In the genomic region with DNA sequence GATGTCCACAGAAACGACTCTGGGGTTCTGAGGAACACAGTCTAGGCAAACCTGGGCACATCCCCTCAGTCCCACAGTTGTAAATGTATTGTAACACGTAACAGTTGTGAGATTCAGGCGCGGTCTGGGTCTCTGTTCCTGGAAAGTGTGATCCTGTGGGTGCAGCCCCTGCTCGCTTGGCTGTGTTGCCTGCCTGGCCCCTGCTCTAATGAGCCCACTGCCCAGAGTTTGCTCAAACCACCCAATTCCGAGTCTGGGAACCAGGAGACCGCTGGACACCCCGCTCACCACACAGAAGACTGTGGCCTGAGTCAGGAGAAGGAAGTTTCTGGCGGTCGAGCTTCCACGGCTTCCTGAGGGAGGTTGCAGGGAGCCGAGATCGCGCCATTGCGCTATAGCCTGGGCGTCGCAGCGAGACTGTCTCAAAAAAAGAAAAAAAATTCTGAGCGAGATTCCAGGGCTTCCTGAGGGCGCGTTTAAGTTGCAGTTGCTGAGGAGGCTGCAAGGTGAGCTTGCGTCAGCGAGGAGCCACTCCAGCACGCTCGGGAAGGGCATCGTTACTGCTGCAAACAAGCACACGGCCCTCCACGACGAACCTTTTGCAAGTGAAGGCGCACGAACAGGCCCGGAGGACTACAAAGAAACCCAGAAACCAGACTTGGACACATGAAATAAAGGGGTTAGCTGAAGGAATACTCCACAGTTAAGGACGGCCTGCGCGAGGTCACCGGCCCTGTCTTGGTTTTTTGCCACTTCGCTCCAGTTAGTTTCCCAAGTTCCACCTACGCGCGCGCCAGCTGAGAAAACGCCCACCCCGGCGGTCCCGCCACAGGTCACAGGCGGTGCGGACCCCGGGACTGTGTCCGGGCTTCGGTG, we compare ENCODE assay signal across 1 cellular context.
TF ChIP-seq lines count a peak whose summit lies in the region.

No MANE protein-coding gene starts in this region.

TF ChIP-seq in HepG2, 621 proteins besides CTCF, POLR2A, EP300 and RAD21 (continues in another document):
- TF ChIP-seq ZNF557 (CRISPR knock-in tag; IDR thresholded peaks at IDR 0.05) (no peak), TAF15 (IDR thresholded peaks at IDR 0.05; ENCODE audit: low read depth, low read length, poor library complexity, severe bottlenecking) (no peak), RBAK (CRISPR knock-in tag; IDR thresholded peaks at IDR 0.05) (no peak), ZSCAN30 (CRISPR knock-in tag; IDR thresholded peaks at IDR 0.05) (no peak), ZBTB8A (CRISPR knock-in tag; IDR thresholded peaks at IDR 0.05; ENCODE audit: borderline replicate concordance, low read depth) (no peak), MYPOP (CRISPR knock-in tag; IDR thresholded peaks at IDR 0.05) (no peak), TBX2 (CRISPR knock-in tag; IDR thresholded peaks at IDR 0.05; ENCODE audit: borderline replicate concordance) (0 out of 2 replicates have a peak, but pooled peaks have one; percentile 17), NR2F6 (IDR thresholded peaks at IDR 0.05) (no peak), NR2F6 (CRISPR knock-in tag; IDR thresholded peaks at IDR 0.05) (no peak), ETV6 (CRISPR knock-in tag; conservative IDR thresholded peaks at IDR 0.05) (no peak), MEIS2 (CRISPR knock-in tag; IDR thresholded peaks at IDR 0.05) (0 out of 2 replicates have a peak, but pooled peaks have one; percentile 22), THAP11 (CRISPR knock-in tag; IDR thresholded peaks at IDR 0.05) (no peak), ZNF430 (CRISPR knock-in tag; IDR thresholded peaks at IDR 0.05) (0 out of 2 replicates have a peak, but pooled peaks have one; percentile 10), ZFP41 (CRISPR knock-in tag; IDR thresholded peaks at IDR 0.05; ENCODE audit: borderline replicate concordance) (no peak), SRY (CRISPR knock-in tag; IDR thresholded peaks at IDR 0.05) (no peak), HNF1B (CRISPR knock-in tag; IDR thresholded peaks at IDR 0.05) (0 out of 2 replicates have a peak, but pooled peaks have one; percentile 30), MAFF (IDR thresholded peaks at IDR 0.05; ENCODE audit: low read depth, low read length) (no peak), HOXA7 (CRISPR knock-in tag; IDR thresholded peaks at IDR 0.05) (no peak), AGO1 (IDR thresholded peaks at IDR 0.05; ENCODE audit: low read depth, low read length, poor library complexity, severe bottlenecking) (no peak), ZNF232 (CRISPR knock-in tag; IDR thresholded peaks at IDR 0.05; ENCODE audit: borderline replicate concordance) (0 out of 2 replicates have a peak, but pooled peaks have one; percentile 40), PHB2 (IDR thresholded peaks at IDR 0.05; ENCODE audit: partially characterized antibody) (no peak), ZSCAN20 (CRISPR knock-in tag; IDR thresholded peaks at IDR 0.05; ENCODE audit: borderline replicate concordance) (no peak), TP53 (CRISPR knock-in tag; conservative IDR thresholded peaks at IDR 0.05) (no peak), ZNF142 (CRISPR knock-in tag; IDR thresholded peaks at IDR 0.05) (no peak), CENPX (CRISPR knock-in tag; IDR thresholded peaks at IDR 0.05) (no peak), NR0B2 (CRISPR knock-in tag; IDR thresholded peaks at IDR 0.05) (no peak), KDM2A (CRISPR knock-in tag; IDR thresholded peaks at IDR 0.05; ENCODE audit: borderline replicate concordance, low read depth) (no peak), RORA (CRISPR knock-in tag; IDR thresholded peaks at IDR 0.05) (no peak), CBX2 (IDR thresholded peaks at IDR 0.05; ENCODE audit: low read depth, low read length) (no peak), CBX2 (CRISPR knock-in tag; IDR thresholded peaks at IDR 0.05; ENCODE audit: low read depth) (no peak), ZNF180 (CRISPR knock-in tag; IDR thresholded peaks at IDR 0.05; ENCODE audit: borderline replicate concordance, low read depth) (no peak), MIXL1 (CRISPR knock-in tag; IDR thresholded peaks at IDR 0.05) (no peak), ZNF788 (CRISPR knock-in tag; IDR thresholded peaks at IDR 0.05; ENCODE audit: borderline replicate concordance) (peak; percentile 29; the same call in 1 of the 2 replicates), ZNF83 (CRISPR knock-in tag; IDR thresholded peaks at IDR 0.05; ENCODE audit: borderline replicate concordance) (no peak), NR2C2 (CRISPR knock-in tag; IDR thresholded peaks at IDR 0.05; ENCODE audit: borderline replicate concordance) (0 out of 2 replicates have a peak, but pooled peaks have one; percentile 27), NFKB2 (CRISPR knock-in tag; IDR thresholded peaks at IDR 0.05; ENCODE audit: borderline replicate concordance) (no peak), ZC3H13 (CRISPR knock-in tag; IDR thresholded peaks at IDR 0.05) (peak; percentile 91), GLI4 (CRISPR knock-in tag; IDR thresholded peaks at IDR 0.05; ENCODE audit: borderline replicate concordance) (0 out of 2 replicates have a peak, but pooled peaks have one; percentile 43), MZF1 (CRISPR knock-in tag; IDR thresholded peaks at IDR 0.05; ENCODE audit: borderline replicate concordance) (no peak), CCDC6 (CRISPR knock-in tag; IDR thresholded peaks at IDR 0.05) (no peak), ERF (CRISPR knock-in tag; IDR thresholded peaks at IDR 0.05) (no peak), SOX5 (CRISPR knock-in tag; IDR thresholded peaks at IDR 0.05; ENCODE audit: borderline replicate concordance) (no peak), ATF4 (CRISPR knock-in tag; IDR thresholded peaks at IDR 0.05) (0 out of 4 replicates have a peak, but pooled peaks of 1 of the 2 experiments have one; percentile 39), PHF20 (CRISPR knock-in tag; IDR thresholded peaks at IDR 0.05) (0 out of 2 replicates have a peak, but pooled peaks have one; percentile 9), ZNF382 (CRISPR knock-in tag; IDR thresholded peaks at IDR 0.05; ENCODE audit: borderline replicate concordance) (no peak), AHR (CRISPR knock-in tag; IDR thresholded peaks at IDR 0.05) (no peak)
- TF ChIP-seq, protein P1, sequence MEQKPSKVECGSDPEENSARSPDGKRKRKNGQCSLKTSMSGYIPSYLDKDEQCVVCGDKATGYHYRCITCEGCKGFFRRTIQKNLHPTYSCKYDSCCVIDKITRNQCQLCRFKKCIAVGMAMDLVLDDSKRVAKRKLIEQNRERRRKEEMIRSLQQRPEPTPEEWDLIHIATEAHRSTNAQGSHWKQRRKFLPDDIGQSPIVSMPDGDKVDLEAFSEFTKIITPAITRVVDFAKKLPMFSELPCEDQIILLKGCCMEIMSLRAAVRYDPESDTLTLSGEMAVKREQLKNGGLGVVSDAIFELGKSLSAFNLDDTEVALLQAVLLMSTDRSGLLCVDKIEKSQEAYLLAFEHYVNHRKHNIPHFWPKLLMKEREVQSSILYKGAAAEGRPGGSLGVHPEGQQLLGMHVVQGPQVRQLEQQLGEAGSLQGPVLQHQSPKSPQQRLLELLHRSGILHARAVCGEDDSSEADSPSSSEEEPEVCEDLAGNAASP (CRISPR knock-in tag; IDR thresholded peaks at IDR 0.05; ENCODE audit: borderline replicate concordance): no peak
- TF ChIP-seq, protein P2, sequence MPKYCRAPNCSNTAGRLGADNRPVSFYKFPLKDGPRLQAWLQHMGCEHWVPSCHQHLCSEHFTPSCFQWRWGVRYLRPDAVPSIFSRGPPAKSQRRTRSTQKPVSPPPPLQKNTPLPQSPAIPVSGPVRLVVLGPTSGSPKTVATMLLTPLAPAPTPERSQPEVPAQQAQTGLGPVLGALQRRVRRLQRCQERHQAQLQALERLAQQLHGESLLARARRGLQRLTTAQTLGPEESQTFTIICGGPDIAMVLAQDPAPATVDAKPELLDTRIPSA (CRISPR knock-in tag; IDR thresholded peaks at IDR 0.05; ENCODE audit: borderline replicate concordance): no peak
- TF ChIP-seq, protein P3, sequence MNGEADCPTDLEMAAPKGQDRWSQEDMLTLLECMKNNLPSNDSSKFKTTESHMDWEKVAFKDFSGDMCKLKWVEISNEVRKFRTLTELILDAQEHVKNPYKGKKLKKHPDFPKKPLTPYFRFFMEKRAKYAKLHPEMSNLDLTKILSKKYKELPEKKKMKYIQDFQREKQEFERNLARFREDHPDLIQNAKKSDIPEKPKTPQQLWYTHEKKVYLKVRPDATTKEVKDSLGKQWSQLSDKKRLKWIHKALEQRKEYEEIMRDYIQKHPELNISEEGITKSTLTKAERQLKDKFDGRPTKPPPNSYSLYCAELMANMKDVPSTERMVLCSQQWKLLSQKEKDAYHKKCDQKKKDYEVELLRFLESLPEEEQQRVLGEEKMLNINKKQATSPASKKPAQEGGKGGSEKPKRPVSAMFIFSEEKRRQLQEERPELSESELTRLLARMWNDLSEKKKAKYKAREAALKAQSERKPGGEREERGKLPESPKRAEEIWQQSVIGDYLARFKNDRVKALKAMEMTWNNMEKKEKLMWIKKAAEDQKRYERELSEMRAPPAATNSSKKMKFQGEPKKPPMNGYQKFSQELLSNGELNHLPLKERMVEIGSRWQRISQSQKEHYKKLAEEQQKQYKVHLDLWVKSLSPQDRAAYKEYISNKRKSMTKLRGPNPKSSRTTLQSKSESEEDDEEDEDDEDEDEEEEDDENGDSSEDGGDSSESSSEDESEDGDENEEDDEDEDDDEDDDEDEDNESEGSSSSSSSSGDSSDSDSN (CRISPR knock-in tag; IDR thresholded peaks at IDR 0.05): peak; percentile 24; the same call in 1 of the 2 replicates
- TF ChIP-seq, protein P4, sequence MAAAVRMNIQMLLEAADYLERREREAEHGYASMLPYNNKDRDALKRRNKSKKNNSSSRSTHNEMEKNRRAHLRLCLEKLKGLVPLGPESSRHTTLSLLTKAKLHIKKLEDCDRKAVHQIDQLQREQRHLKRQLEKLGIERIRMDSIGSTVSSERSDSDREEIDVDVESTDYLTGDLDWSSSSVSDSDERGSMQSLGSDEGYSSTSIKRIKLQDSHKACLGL (CRISPR knock-in tag; IDR thresholded peaks at IDR 0.05): no peak
